ENCODE assay signal across 18 cellular contexts in the genomic region with DNA sequence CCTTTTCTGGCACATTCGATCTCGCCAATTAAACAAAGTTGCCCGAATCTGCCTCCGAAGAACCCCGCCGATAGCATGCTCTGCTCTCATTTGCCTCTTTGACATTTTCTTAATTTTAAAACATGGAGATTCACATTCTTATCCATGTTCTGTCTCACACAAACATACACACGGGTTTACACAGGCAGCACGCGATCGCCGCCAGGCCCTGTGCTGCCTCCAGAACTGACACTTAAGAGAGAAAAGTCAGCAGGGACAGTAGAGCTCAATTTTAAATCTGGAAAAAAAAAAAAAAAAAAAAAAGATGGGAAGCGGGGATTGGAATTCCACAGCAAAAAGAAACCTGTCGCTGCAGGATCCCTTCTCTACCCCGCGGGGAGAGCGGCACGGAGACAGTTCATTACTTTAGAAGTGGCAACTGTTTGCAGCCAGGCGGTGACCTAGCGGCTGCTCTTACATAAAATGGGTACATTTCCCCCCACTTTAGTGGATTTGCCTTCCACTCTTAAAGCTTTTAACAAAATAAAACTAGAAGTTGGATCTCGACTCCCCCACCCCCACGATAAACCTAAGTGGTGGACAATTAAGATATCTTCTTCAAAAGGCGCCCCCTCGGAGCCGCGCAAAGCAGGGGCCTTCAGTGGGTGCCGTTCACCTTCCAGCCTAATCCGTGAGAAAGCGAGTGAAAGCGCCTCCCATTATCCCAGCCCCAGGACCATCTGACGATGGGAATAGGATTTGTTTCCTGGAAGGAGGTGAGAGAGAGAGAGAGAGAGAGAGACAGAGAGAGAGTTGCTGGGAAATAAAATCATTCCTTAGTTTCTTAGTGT. TPM values are rescaled to one million over a fixed set of nuclear protein-coding genes. Genes with fewer than 3 reads are reported as not detected.
A peak's percentile ranks its signal among the peaks of the same experiment; 100 is the strongest.
DNase-seq lines count a peak whose midpoint lies in the region; ATAC-seq and TF ChIP-seq lines count a peak whose summit lies in the region.
"Had no signal": no experiment of that assay in that cellular context is flagged by ENCODE, and none has a peak within 500 bp of the region (broad histone marks: within the 10 kb centered on the region; RNA-seq: fewer than 3 reads in every experiment).

No MANE protein-coding gene starts in this region.

- 15 to 20% methylated on average over 30 of the region's 30 CpGs for WGBS in body of pancreas, 2 donors
- WGBS in tibial nerve, 2 donors = 9 to 12% methylated on average over 30 of the region's 30 CpGs

- H3K4me3 Mint-ChIP-seq in activated T-cell treated with anti-CD3 and anti-CD28 coated beads, Interleukin-2, amount 50 U/mL, for 72 hours = peak overlapping the region; percentile 54 to 72
- H3K4me3 Mint-ChIP-seq in activated T-helper 1 cell treated with anti-CD3 and anti-CD28 coated beads, Interleukin-12 subunit alpha, Interleukin-12 subunit beta, Interleukin-2, Interleukin-4 antibody, amounts not matched to agents 30 ng/mL and 10 ng/mL and 1 ng/mL, durations not matched to agents 14 hours and 24 hours and 36 hours = peak overlapping the region; percentile 8
- H3K4me3 Mint-ChIP-seq in stimulated activated naive B cell treated with anti-CD40 and anti-IgM and Interleukin-4, amounts not matched to agents 10 μg/mL and 1 μg/mL and 100 μg/mL, for 72 hours = peak overlapping the region; percentile 32 to 62

- no peak for TF ChIP-seq EP300 in tibial nerve (IDR thresholded peaks at IDR 0.05)

- H3K4me3 ChIP-seq in iPS-20b (ENCODE audit: low read length) (peak overlapping the region; percentile 66; the same call in 1 of the 2 replicates), body of pancreas (no peak overlapping the region), tibial nerve (no peak overlapping the region)
- H3K4me3 ChIP-seq: K562, Peyer's patch had no signal

- H3K36me3 ChIP-seq in iPS-20b (ENCODE audit: insufficient read depth, low read depth, low read length) (no peaks in the 10 kb centered on the region), body of pancreas (replicated peaks in 1 of 2; ENCODE audit: insufficient read depth in 1 of 2, low read depth in 2 of 2) (no peaks in the 10 kb centered on the region), tibial nerve (no peaks in the 10 kb centered on the region)
- H3K36me3 ChIP-seq: adrenal gland, Peyer's patch had no signal

- ATAC-seq in activated T-cell treated with anti-CD3 and anti-CD28 coated beads, Interleukin-2, amount 50 U/mL, for 72 hours (replicated peaks in 1 of 2) = no peak
- no peak for ATAC-seq in stimulated activated naive B cell treated with anti-CD40 and anti-IgM and Interleukin-4, amounts not matched to agents 10 μg/mL and 1 μg/mL and 100 μg/mL, for 72 hours (replicated peaks)
- ATAC-seq in body of pancreas (no peak), GM19452 (IDR thresholded peaks at IDR 0.05; ENCODE audit: unreplicated experiment) (no peak)
- ATAC-seq: K562 had no signal

- intact Hi-C loops in activated T-helper 1 cell treated with anti-CD3 and anti-CD28 coated beads, Interleukin-12 subunit alpha, Interleukin-12 subunit beta, Interleukin-2, Interleukin-4 antibody, amounts not matched to agents 30 ng/mL and 10 ng/mL and 1 ng/mL, durations not matched to agents 14 hours and 24 hours and 36 hours (cut with micrococcal nuclease) = loop anchor here (10.0 kb wide), 1 partner anchor 323 kb away; no protein-coding TSS in a partner anchor
- intact Hi-C loops in body of pancreas (cut with DNase I) = no loop called here

- H3K27me3 Mint-ChIP-seq in activated T-cell treated with anti-CD3 and anti-CD28 coated beads, Interleukin-2, amount 50 U/mL, for 72 hours (ENCODE audit: low read depth) = peaks cover 91% of the 10 kb centered on the region
- peaks cover 56% of the 10 kb centered on the region for H3K27me3 Mint-ChIP-seq in activated T-helper 1 cell treated with anti-CD3 and anti-CD28 coated beads, Interleukin-12 subunit alpha, Interleukin-12 subunit beta, Interleukin-2, Interleukin-4 antibody, amounts not matched to agents 30 ng/mL and 10 ng/mL and 1 ng/mL, durations not matched to agents 14 hours and 24 hours and 36 hours (ENCODE audit: insufficient read depth)
- peaks cover 77 to 87% of the 10 kb centered on the region in 2 donors for H3K27me3 Mint-ChIP-seq in stimulated activated naive B cell treated with anti-CD40 and anti-IgM and Interleukin-4, amounts not matched to agents 10 μg/mL and 1 μg/mL and 100 μg/mL, for 72 hours

- H3K4me1 Mint-ChIP-seq in activated T-cell treated with anti-CD3 and anti-CD28 coated beads, Interleukin-2, amount 50 U/mL, for 72 hours (ENCODE audit: low read depth) = peaks cover 36% of the 10 kb centered on the region
- H3K4me1 Mint-ChIP-seq in activated T-helper 1 cell treated with anti-CD3 and anti-CD28 coated beads, Interleukin-12 subunit alpha, Interleukin-12 subunit beta, Interleukin-2, Interleukin-4 antibody, amounts not matched to agents 30 ng/mL and 10 ng/mL and 1 ng/mL, durations not matched to agents 14 hours and 24 hours and 36 hours (ENCODE audit: low read depth) = no peaks in the 10 kb centered on the region
- H3K4me1 Mint-ChIP-seq in stimulated activated naive B cell treated with anti-CD40 and anti-IgM and Interleukin-4, amounts not matched to agents 10 μg/mL and 1 μg/mL and 100 μg/mL, for 72 hours = peaks cover 21 to 23% of the 10 kb centered on the region in 2 donors

- peaks cover 13% of the 10 kb centered on the region; the same call in 1 of the 2 replicates for H3K4me1 ChIP-seq in iPS-20b (ENCODE audit: insufficient read depth, low read length)
- peaks cover 19% of the 10 kb centered on the region for H3K4me1 ChIP-seq in body of pancreas
- H3K4me1 ChIP-seq in tibial nerve = peaks cover 0 to 40% (median 16%) of the 10 kb centered on the region in 4 donors

- TF ChIP-seq CTCF in body of pancreas (IDR thresholded peaks at IDR 0.05) = no peak
- TF ChIP-seq CTCF in tibial nerve (IDR thresholded peaks at IDR 0.05) = no peak

- peak overlapping the region; percentile 41 for H3K27ac Mint-ChIP-seq in activated T-cell treated with anti-CD3 and anti-CD28 coated beads, Interleukin-2, amount 50 U/mL, for 72 hours
- H3K27ac Mint-ChIP-seq in activated T-helper 1 cell treated with anti-CD3 and anti-CD28 coated beads, Interleukin-12 subunit alpha, Interleukin-12 subunit beta, Interleukin-2, Interleukin-4 antibody, amounts not matched to agents 30 ng/mL and 10 ng/mL and 1 ng/mL, durations not matched to agents 14 hours and 24 hours and 36 hours = peak overlapping the region; percentile 6
- H3K27ac Mint-ChIP-seq in stimulated activated naive B cell treated with anti-CD40 and anti-IgM and Interleukin-4, amounts not matched to agents 10 μg/mL and 1 μg/mL and 100 μg/mL, for 72 hours = peak overlapping the region; percentile 79
- H3K27ac Mint-ChIP-seq: immature natural killer cell had no signal

- H3K9me3 Mint-ChIP-seq in activated T-cell treated with anti-CD3 and anti-CD28 coated beads, Interleukin-2, amount 50 U/mL, for 72 hours = peaks cover 0 to 1% of the 10 kb centered on the region in 2 donors
- H3K9me3 Mint-ChIP-seq in activated T-helper 1 cell treated with anti-CD3 and anti-CD28 coated beads, Interleukin-12 subunit alpha, Interleukin-12 subunit beta, Interleukin-2, Interleukin-4 antibody, amounts not matched to agents 30 ng/mL and 10 ng/mL and 1 ng/mL, durations not matched to agents 14 hours and 24 hours and 36 hours = no peaks in the 10 kb centered on the region
- peaks cover 6 to 11% of the 10 kb centered on the region in 2 donors for H3K9me3 Mint-ChIP-seq in stimulated activated naive B cell treated with anti-CD40 and anti-IgM and Interleukin-4, amounts not matched to agents 10 μg/mL and 1 μg/mL and 100 μg/mL, for 72 hours

- H3K27me3 ChIP-seq in iPS-20b (ENCODE audit: insufficient read depth, low read length) (peaks cover 96% of the 10 kb centered on the region), body of pancreas (peaks cover 0 to 28% of the 10 kb centered on the region in 2 donors), tibial nerve (peaks cover 18 to 87% of the 10 kb centered on the region in 2 donors)

- H3K9me3 ChIP-seq in iPS-20b (ENCODE audit: insufficient read depth, low read depth, low read length) = no peaks in the 10 kb centered on the region; the same call in 1 of the 2 replicates
- no peaks in the 10 kb centered on the region for H3K9me3 ChIP-seq in body of pancreas
- H3K9me3 ChIP-seq in tibial nerve = no peaks in the 10 kb centered on the region
- H3K9me3 ChIP-seq: adrenal gland, Peyer's patch, psoas muscle had no signal

- TF ChIP-seq POLR2A in body of pancreas (IDR thresholded peaks at IDR 0.05) = no peak
- TF ChIP-seq POLR2A in tibial nerve (IDR thresholded peaks at IDR 0.05) = no peak

- H3K27ac ChIP-seq in iPS-20b (ENCODE audit: low read length) = no peak overlapping the region
- no peak overlapping the region for H3K27ac ChIP-seq in body of pancreas
- H3K27ac ChIP-seq in tibial nerve = no peak overlapping the region
- H3K27ac ChIP-seq: adrenal gland, Peyer's patch, psoas muscle had no signal

- H3K9ac ChIP-seq in iPS-20b (ENCODE audit: low read depth, low read length) = no peak overlapping the region

- DNase-seq in activated T-cell treated with anti-CD3 and anti-CD28 coated beads, Interleukin-2, amount 50 U/mL, for 72 hours = peak in 1 of 2 donors; percentile 2
- DNase-seq in activated T-cell treated with anti-CD3 and anti-CD28 coated beads, Interleukin-2, amount 50 U/mL, for 1 hour = no peak
- DNase-seq in activated T-helper 1 cell treated with anti-CD3 and anti-CD28 coated beads, Interleukin-12 subunit alpha, Interleukin-12 subunit beta, Interleukin-2, Interleukin-4 antibody, amounts not matched to agents 30 ng/mL and 10 ng/mL and 1 ng/mL, durations not matched to agents 14 hours and 24 hours and 36 hours (ENCODE audit: low spot score) = no peak
- DNase-seq in stimulated activated naive B cell treated with anti-CD40 and anti-IgM and Interleukin-4, amounts not matched to agents 10 μg/mL and 1 μg/mL and 100 μg/mL, for 72 hours = no peak
- no peak for DNase-seq in body of pancreas
- no peak for DNase-seq in tibial nerve (ENCODE audit: low spot score in 2 of 2)
- DNase-seq: adrenal gland; immature natural killer cell; midbrain; Peyer's patch; psoas muscle; stimulated activated CD8-positive, alpha-beta memory T cell treated with anti-CD3 and anti-CD28 coated beads, Interleukin-4, amount 100 ng/mL, for 48 hours had no signal

- H3K36me3 Mint-ChIP-seq in activated T-cell treated with anti-CD3 and anti-CD28 coated beads, Interleukin-2, amount 50 U/mL, for 72 hours (ENCODE audit: insufficient read depth in 2 of 2) = peaks cover 7 to 12% of the 10 kb centered on the region in 2 donors
- H3K36me3 Mint-ChIP-seq in activated T-helper 1 cell treated with anti-CD3 and anti-CD28 coated beads, Interleukin-12 subunit alpha, Interleukin-12 subunit beta, Interleukin-2, Interleukin-4 antibody, amounts not matched to agents 30 ng/mL and 10 ng/mL and 1 ng/mL, durations not matched to agents 14 hours and 24 hours and 36 hours (ENCODE audit: low read depth) = no peaks in the 10 kb centered on the region
- peaks cover 9 to 11% of the 10 kb centered on the region in 2 donors for H3K36me3 Mint-ChIP-seq in stimulated activated naive B cell treated with anti-CD40 and anti-IgM and Interleukin-4, amounts not matched to agents 10 μg/mL and 1 μg/mL and 100 μg/mL, for 72 hours

RNA-seq across cellular contexts. Expression of a gene that starts 13.7 kb away (rescaled TPM):
- total RNA-seq in activated T-cell treated with anti-CD3 and anti-CD28 coated beads, Interleukin-2, amount 50 U/mL, for 72 hours = under 1 TPM; 0.46 to 0.76 TPM
- total RNA-seq in activated T-helper 1 cell treated with anti-CD3 and anti-CD28 coated beads, Interleukin-12 subunit alpha, Interleukin-12 subunit beta, Interleukin-2, Interleukin-4 antibody, amounts not matched to agents 30 ng/mL and 10 ng/mL and 1 ng/mL, durations not matched to agents 14 hours and 24 hours and 36 hours = not detected in 2 replicates
- total RNA-seq in body of pancreas (10 to 100 TPM; 10.2 to 12.5 TPM), tibial nerve (not detected)
- total RNA-seq: activated CD8-positive, alpha-beta memory T cell treated with anti-CD3 and anti-CD28 coated beads for 36 hours; T-helper 1 cell treated with Interleukin-12 subunit alpha and Interleukin-12 subunit beta and Interleukin-4 antibody, amounts not matched to agents 30 ng/mL and 1 ng/mL, for 36 hours; ureter had no signal

Comparison
In these comparisons a context has a peak if more than half of its experiments do, and no peak if none do; other contexts are left out.
1. H3K27ac Mint-ChIP-seq: peak in every context shown above with its lines; median percentile 79 in stimulated activated naive B cell treated with anti-CD40 and anti-IgM and Interleukin-4, amounts not matched to agents 10 μg/mL and 1 μg/mL and 100 μg/mL, for 72 hours; 41 in activated T-cell treated with anti-CD3 and anti-CD28 coated beads, Interleukin-2, amount 50 U/mL, for 72 hours; 6 in activated T-helper 1 cell treated with anti-CD3 and anti-CD28 coated beads, Interleukin-12 subunit alpha, Interleukin-12 subunit beta, Interleukin-2, Interleukin-4 antibody, amounts not matched to agents 30 ng/mL and 10 ng/mL and 1 ng/mL, durations not matched to agents 14 hours and 24 hours and 36 hours.
2. H3K4me3 Mint-ChIP-seq: peak in every context shown above with its lines; median percentile 63 in activated T-cell treated with anti-CD3 and anti-CD28 coated beads, Interleukin-2, amount 50 U/mL, for 72 hours; 47 in stimulated activated naive B cell treated with anti-CD40 and anti-IgM and Interleukin-4, amounts not matched to agents 10 μg/mL and 1 μg/mL and 100 μg/mL, for 72 hours; 8 in activated T-helper 1 cell treated with anti-CD3 and anti-CD28 coated beads, Interleukin-12 subunit alpha, Interleukin-12 subunit beta, Interleukin-2, Interleukin-4 antibody, amounts not matched to agents 30 ng/mL and 10 ng/mL and 1 ng/mL, durations not matched to agents 14 hours and 24 hours and 36 hours.
3. RNA of a gene that starts 13.7 kb away (total RNA-seq): 10.2 to 12.5 TPM in body of pancreas; 0.46 to 0.76 TPM in activated T-cell treated with anti-CD3 and anti-CD28 coated beads, Interleukin-2, amount 50 U/mL, for 72 hours, not detected in activated T-helper 1 cell treated with anti-CD3 and anti-CD28 coated beads, Interleukin-12 subunit alpha, Interleukin-12 subunit beta, Interleukin-2, Interleukin-4 antibody, amounts not matched to agents 30 ng/mL and 10 ng/mL and 1 ng/mL, durations not matched to agents 14 hours and 24 hours and 36 hours and not detected in tibial nerve; every median in the first group is over 4 times any median in the second.